ENCODE assay signal across 29 cellular contexts in genomic region chr4:61379406-61379805, GRCh38.
"Had no signal": no experiment of that assay in that cellular context is flagged by ENCODE, and none has a peak within 500 bp of the region (broad histone marks: within the 10 kb centered on the region; RNA-seq: fewer than 3 reads in every experiment).

No MANE protein-coding gene starts in this region.

- H3K9me3 ChIP-seq: body of pancreas, colonic mucosa, esophagus squamous epithelium had no signal

- H3K4me3 ChIP-seq: body of pancreas, cardiac muscle cell, colonic mucosa, esophagus squamous epithelium, heart left ventricle had no signal

- H3K27ac ChIP-seq: body of pancreas, cardiac muscle cell, colonic mucosa, esophagus squamous epithelium, heart left ventricle, WERI-Rb-1 had no signal

- H3K36me3 ChIP-seq: cardiac muscle cell, colonic mucosa, esophagus squamous epithelium, heart left ventricle, WERI-Rb-1 had no signal

- DNase-seq: activated B cell treated with CpG ODN at 0.5 μM for 24 hours; activated CD4-positive, alpha-beta T cell treated with anti-CD3 and anti-CD28 coated beads for 48 hours; activated CD4-positive, alpha-beta T cell treated with anti-CD3 and anti-CD28 coated beads, Interleukin-2, amount 50 U/mL, for 1 hour; activated CD4-positive, alpha-beta T cell treated with anti-CD3 and anti-CD28 coated beads, Interleukin-2, amount 50 U/mL, for 48 hours; activated CD8-positive, alpha-beta memory T cell treated with anti-CD3 and anti-CD28 coated beads for 24 hours; activated CD8-positive, alpha-beta T cell treated with anti-CD3 and anti-CD28 coated beads for 36 hours; activated effector memory CD4-positive, alpha-beta T cell treated with Interleukin-2 at 50 U/mL for 16 hours; activated gamma-delta T cell treated with Interleukin-2 at 50 U/mL for 16 hours; activated naive CD4-positive, alpha-beta T cell treated with anti-CD3 and anti-CD28 coated beads, Interleukin-2, amount 50 U/mL, for 16 hours; activated naive CD4-positive, alpha-beta T cell treated with Interleukin-2 at 50 U/mL for 16 hours; activated T-cell treated with anti-CD3 and anti-CD28 coated beads, Interleukin-2, amount 50 U/mL, for 4 hours; amniotic stem cell; anterior cingulate cortex; body of pancreas; central memory CD4-positive, alpha-beta T cell; cerebellar nuclear complex; colonic mucosa; effector memory CD4-positive, alpha-beta T cell; endodermal cell; erythroblast; esophagus squamous epithelium; heart left ventricle; hypothalamus; T-helper 17 cell; T1000; WERI-Rb-1 had no signal

- H3K27me3 ChIP-seq: body of pancreas, colonic mucosa, esophagus squamous epithelium, heart left ventricle had no signal

- ATAC-seq: activated CD4-positive, CD25-positive, alpha-beta regulatory T cell treated with anti-CD3 and anti-CD28 coated beads, Interleukin-2, amount 50 U/mL, for 24 hours; activated CD8-positive, alpha-beta T cell treated with anti-CD3 and anti-CD28 coated beads for 36 hours; activated T-cell treated with anti-CD3 and anti-CD28 coated beads, Interleukin-2, amount 50 U/mL, for 4 hours; activated T-helper 17 cell treated with anti-CD3 and anti-CD28 coated beads, Interleukin-2, amount 50 U/mL, for 72 hours; body of pancreas; heart left ventricle; T-helper 17 cell had no signal

- H3K4me1 ChIP-seq: body of pancreas, colonic mucosa had no signal
